In genomic region chr5:110478899-110479298, GRCh38 we compare ENCODE assay signal across 15 cellular contexts.
DNase-seq lines count a peak whose midpoint lies in the region; ATAC-seq, FAIRE-seq and TF ChIP-seq lines count a peak whose summit lies in the region.
"Had no signal": no experiment of that assay in that cellular context is flagged by ENCODE, and none has a peak within 500 bp of the region (broad histone marks: within the 10 kb centered on the region; RNA-seq: fewer than 3 reads in every experiment).

No MANE protein-coding gene starts in this region.

- no peak overlapping the region for H3K4me3 Mint-ChIP-seq in astrocyte (ENCODE audit: unreplicated experiment)
- no peak overlapping the region for H3K4me3 Mint-ChIP-seq in activated CD8-positive, alpha-beta T cell treated with anti-CD3 and anti-CD28 coated beads, Interleukin-2, amount 10 ng/mL, durations not matched to agents 7 days and 5 days
- H3K4me3 Mint-ChIP-seq: CD4-positive, alpha-beta T cell had no signal

- no peaks in the 10 kb centered on the region for H3K27me3 Mint-ChIP-seq in astrocyte (ENCODE audit: low read depth, unreplicated experiment)
- H3K27me3 Mint-ChIP-seq in activated CD8-positive, alpha-beta T cell treated with anti-CD3 and anti-CD28 coated beads, Interleukin-2, amount 10 ng/mL, durations not matched to agents 7 days and 5 days (ENCODE audit: low read depth) = no peaks in the 10 kb centered on the region
- H3K27me3 Mint-ChIP-seq: CD4-positive, alpha-beta T cell had no signal

- H2AFZ ChIP-seq in astrocyte (ENCODE audit: low read depth, low read length) = no peak overlapping the region
- H2AFZ ChIP-seq in keratinocyte (ENCODE audit: control insufficient read depth, low read length) = no peak overlapping the region

- POLR2A ChIA-PET in activated CD8-positive, alpha-beta T cell treated with anti-CD3 and anti-CD28 coated beads, Interleukin-2, amount 10 ng/mL, durations not matched to agents 7 days and 5 days (lab: Charles Lee) = no interaction called here

- peak overlapping the region; percentile 74 for H3K27ac ChIP-seq in astrocyte (ENCODE audit: low read depth, low read length)
- no peak overlapping the region for H3K27ac ChIP-seq in keratinocyte (ENCODE audit: control insufficient read depth, insufficient read depth, low read length)
- H3K27ac ChIP-seq: prostate gland, transverse colon had no signal

- H3K9me3 Mint-ChIP-seq in astrocyte (ENCODE audit: unreplicated experiment) = peaks cover 2% of the 10 kb centered on the region
- no peaks in the 10 kb centered on the region for H3K9me3 Mint-ChIP-seq in activated CD8-positive, alpha-beta T cell treated with anti-CD3 and anti-CD28 coated beads, Interleukin-2, amount 10 ng/mL, durations not matched to agents 7 days and 5 days (ENCODE audit: insufficient read depth)

- FAIRE-seq in astrocyte (lab: Jason Lieb, UNC) = peak; percentile 93
- no peak for FAIRE-seq in keratinocyte (lab: Jason Lieb, UNC)

- H3K4me2 ChIP-seq in astrocyte (ENCODE audit: low read length) (peak overlapping the region; percentile 75), keratinocyte (ENCODE audit: control insufficient read depth, extremely low read depth, insufficient read depth, low read depth, low read length) (no peak overlapping the region)

- H3K79me2 ChIP-seq in astrocyte (ENCODE audit: insufficient read depth, low read length) = no peaks in the 10 kb centered on the region
- no peaks in the 10 kb centered on the region for H3K79me2 ChIP-seq in keratinocyte (ENCODE audit: control insufficient read depth, insufficient read depth, low read length)

- H3K4me3 ChIP-seq in astrocyte (ENCODE audit: insufficient read depth, low read depth, low read length) (no peak overlapping the region), keratinocyte (ENCODE audit: control insufficient read depth in 2 of 3, extremely low read depth in 1 of 3, insufficient read depth in 2 of 3, low read depth in 1 of 3, low read length in 3 of 3) (no peak overlapping the region)
- H3K4me3 ChIP-seq: prostate gland, transverse colon had no signal

- ATAC-seq in activated CD8-positive, alpha-beta T cell treated with anti-CD3 and anti-CD28 coated beads, Interleukin-2, amount 10 ng/mL, durations not matched to agents 7 days and 5 days = no peak

- no peaks in the 10 kb centered on the region for H3K36me3 ChIP-seq in astrocyte (ENCODE audit: insufficient read depth, low read length)
- no peaks in the 10 kb centered on the region for H3K36me3 ChIP-seq in keratinocyte (ENCODE audit: control insufficient read depth in 2 of 2, extremely low read depth in 1 of 2, insufficient read depth in 2 of 2, low read length in 2 of 2)
- H3K36me3 ChIP-seq: prostate gland, transverse colon had no signal

- H3K4me1 ChIP-seq in astrocyte (ENCODE audit: insufficient read depth, low read length) (peaks cover 18% of the 10 kb centered on the region), keratinocyte (ENCODE audit: control insufficient read depth, extremely low read depth, insufficient read depth, low read length) (peaks cover 11% of the 10 kb centered on the region)
- H3K4me1 ChIP-seq: prostate gland, transverse colon had no signal

- no peaks in the 10 kb centered on the region for H3K9me1 ChIP-seq in keratinocyte (ENCODE audit: control insufficient read depth, extremely low read depth, insufficient read depth, low read length)

- H3K4me1 Mint-ChIP-seq in astrocyte (ENCODE audit: low read depth, unreplicated experiment) = peaks cover 15% of the 10 kb centered on the region
- no peaks in the 10 kb centered on the region for H3K4me1 Mint-ChIP-seq in activated CD8-positive, alpha-beta T cell treated with anti-CD3 and anti-CD28 coated beads, Interleukin-2, amount 10 ng/mL, durations not matched to agents 7 days and 5 days (ENCODE audit: low read depth)

- H3K9me3 ChIP-seq in astrocyte (ENCODE audit: insufficient read depth, low read depth, low read length) (no peaks in the 10 kb centered on the region), keratinocyte (ENCODE audit: control insufficient read depth, low read depth, low read length) (no peaks in the 10 kb centered on the region)
- H3K9me3 ChIP-seq: prostate gland, transverse colon had no signal

- no peaks in the 10 kb centered on the region for H3K36me3 Mint-ChIP-seq in astrocyte (ENCODE audit: low read depth, unreplicated experiment)
- H3K36me3 Mint-ChIP-seq in activated CD8-positive, alpha-beta T cell treated with anti-CD3 and anti-CD28 coated beads, Interleukin-2, amount 10 ng/mL, durations not matched to agents 7 days and 5 days (ENCODE audit: low read depth) = no peaks in the 10 kb centered on the region

- peak; percentile 51 for DNase-seq in AG20443 (ENCODE audit: low spot score)
- peak; percentile 28 for DNase-seq in LoVo (ENCODE audit: low spot score)
- DNase-seq in astrocyte (ENCODE audit: low read depth) = peak; percentile 98
- DNase-seq in keratinocyte (ENCODE audit: low read depth, low spot score) = peak; percentile 21
- DNase-seq in activated CD8-positive, alpha-beta T cell treated with anti-CD3 and anti-CD28 coated beads, Interleukin-2, amount 10 ng/mL, durations not matched to agents 7 days and 5 days = no peak
- DNase-seq in superior temporal gyrus (ENCODE audit: extremely low spot score) = no peak
- DNase-seq in HUDEP-2 (lab: John Stamatoyannopoulos, UW; ENCODE audit: unreplicated experiment in 76 of 76) = no peak
- DNase-seq in NCI-H1092 treated with DMSO at 0.1 percent for 48 hours (lab: John Stamatoyannopoulos, UW) = no peak
- DNase-seq: activated CD4-positive, alpha-beta T cell treated with anti-CD3 and anti-CD28 coated beads, Interleukin-2, amount 50 U/mL, for 48 hours; aorta; CD4-positive, alpha-beta T cell; erythroblast; NCI-H2029 treated with DMSO at 0.1 percent for 48 hours; transverse colon had no signal

- no peak for TF ChIP-seq CTCF in astrocyte (IDR thresholded peaks at IDR 0.05; ENCODE audit: insufficient read depth, low read depth, low read length)
- TF ChIP-seq CTCF in keratinocyte (optimal IDR thresholded peaks at IDR 0.05 in 1 of 3, IDR thresholded peaks at IDR 0.05 in 1 of 3, conservative IDR thresholded peaks at IDR 0.05 in 1 of 3; ENCODE audit: extremely low read depth in 1 of 3, insufficient read depth in 2 of 3, low read length in 3 of 3) = no peak

- dilution Hi-C loops in keratinocyte (cut with MboI; ENCODE audit: extremely low pct_ligation_motif_present, low sequenced_read_pairs) = no loop called here

- H3K9ac ChIP-seq in astrocyte (ENCODE audit: low read length) = peak overlapping the region; percentile 49
- no peak overlapping the region for H3K9ac ChIP-seq in keratinocyte (ENCODE audit: control insufficient read depth, extremely low read depth, insufficient read depth, low read length)

- peak overlapping the region; percentile 26 for H3K27ac Mint-ChIP-seq in astrocyte (ENCODE audit: unreplicated experiment)
- H3K27ac Mint-ChIP-seq in activated CD8-positive, alpha-beta T cell treated with anti-CD3 and anti-CD28 coated beads, Interleukin-2, amount 10 ng/mL, durations not matched to agents 7 days and 5 days = no peak overlapping the region
- H3K27ac Mint-ChIP-seq: CD4-positive, alpha-beta T cell had no signal

- H4K20me1 ChIP-seq in astrocyte (ENCODE audit: insufficient read depth, low read length) (no peaks in the 10 kb centered on the region), keratinocyte (ENCODE audit: control insufficient read depth, extremely low read depth, insufficient read depth, low read length) (no peaks in the 10 kb centered on the region)

- CTCF ChIA-PET in activated CD8-positive, alpha-beta T cell treated with anti-CD3 and anti-CD28 coated beads, Interleukin-2, amount 10 ng/mL, durations not matched to agents 7 days and 5 days (lab: Charles Lee) = no interaction called here

- no peaks in the 10 kb centered on the region for H3K27me3 ChIP-seq in astrocyte (ENCODE audit: insufficient read depth, low read length)
- H3K27me3 ChIP-seq in keratinocyte (ENCODE audit: control insufficient read depth, extremely low read depth, insufficient read depth, low read length) = no peaks in the 10 kb centered on the region
- H3K27me3 ChIP-seq: transverse colon had no signal

Comparison
In these comparisons a context has a peak if more than half of its experiments do, and no peak if none do; other contexts are left out.
1. DNase-seq: peak in AG20443 (single experiment), LoVo (single experiment), astrocyte (single experiment) and keratinocyte (single experiment); none in activated CD8-positive, alpha-beta T cell treated with anti-CD3 and anti-CD28 coated beads, Interleukin-2, amount 10 ng/mL, durations not matched to agents 7 days and 5 days (single experiment), superior temporal gyrus (single experiment), HUDEP-2 (0 of 76) and NCI-H1092 treated with DMSO at 0.1 percent for 48 hours (single experiment).